ENCODE assay signal across 12 cellular contexts in the genomic region with DNA sequence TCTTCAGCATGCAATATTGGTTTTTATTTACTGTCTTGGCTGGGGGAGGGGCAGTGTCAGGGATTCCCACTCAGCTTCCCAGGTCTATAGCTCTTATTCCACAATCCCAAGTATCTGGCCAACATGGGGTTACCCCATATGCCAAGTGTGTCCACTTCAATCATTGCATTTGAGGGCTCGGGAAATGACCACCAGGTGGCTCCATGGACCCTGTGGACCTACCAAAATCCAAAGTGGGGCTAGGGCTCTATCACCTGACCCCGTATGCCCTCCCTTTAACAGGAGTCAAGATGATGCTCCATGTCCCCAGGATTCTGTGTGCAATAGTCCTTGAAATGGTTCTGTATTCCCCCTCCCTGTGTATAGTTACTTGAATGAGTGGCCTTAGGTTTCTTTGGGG. TPM values are rescaled to one million over a fixed set of nuclear protein-coding genes. Genes with fewer than 3 reads are reported as not detected.
A peak's percentile ranks its signal among the peaks of the same experiment; 100 is the strongest.
DNase-seq lines count a peak whose midpoint lies in the region; TF ChIP-seq lines count a peak whose summit lies in the region.
"Had no signal": no experiment of that assay in that cellular context is flagged by ENCODE, and none has a peak within 500 bp of the region (broad histone marks: within the 10 kb centered on the region; RNA-seq: fewer than 3 reads in every experiment).

No MANE protein-coding gene starts in this region.

- no peaks in the 10 kb centered on the region for H3K9me3 ChIP-seq in Karpas-422 (ENCODE audit: low read length)
- no peaks in the 10 kb centered on the region for H3K9me3 ChIP-seq in GM23248 (ENCODE audit: low read depth)
- H3K9me3 ChIP-seq: esophagus squamous epithelium, thoracic aorta had no signal

- in situ Hi-C loops in GM23248 (cut with MboI), result no loop called here

- H3K4me3 Mint-ChIP-seq in endothelial cell (ENCODE audit: unreplicated experiment), result no peak overlapping the region

- H3K9me3 Mint-ChIP-seq in endothelial cell (ENCODE audit: unreplicated experiment), result no peaks in the 10 kb centered on the region

- H3K4me1 ChIP-seq in Karpas-422 (ENCODE audit: low read length) (peaks cover 66% of the 10 kb centered on the region), GM23248 (ENCODE audit: insufficient read depth) (no peaks in the 10 kb centered on the region)
- H3K4me1 ChIP-seq: esophagus squamous epithelium had no signal

- POLR2A ChIA-PET in GM10248 (lab: Yijun Ruan, JAX), result no interaction called here

- H3K36me3 Mint-ChIP-seq in endothelial cell (ENCODE audit: low read depth, unreplicated experiment), result no peaks in the 10 kb centered on the region

- H3K79me2 ChIP-seq in Karpas-422 (ENCODE audit: low read length) (no peaks in the 10 kb centered on the region), GM23248 (ENCODE audit: insufficient read depth) (no peaks in the 10 kb centered on the region)

- intact Hi-C loops in posterior vena cava (cut with DNase I), result no loop called here

- H3K4me1 Mint-ChIP-seq in endothelial cell (ENCODE audit: unreplicated experiment), result no peaks in the 10 kb centered on the region

- no peaks in the 10 kb centered on the region for H3K9me2 ChIP-seq in Karpas-422 (replicated peaks; ENCODE audit: insufficient read depth, low read length)
- H3K9me2 ChIP-seq in GM23248 (ENCODE audit: insufficient read depth), result no peaks in the 10 kb centered on the region

- H3K27me3 Mint-ChIP-seq in endothelial cell (ENCODE audit: unreplicated experiment), result peaks cover 5% of the 10 kb centered on the region

- H4K20me1 ChIP-seq in Karpas-422 (ENCODE audit: insufficient read depth, low read depth, low read length) (no peaks in the 10 kb centered on the region), GM23248 (ENCODE audit: insufficient read depth) (no peaks in the 10 kb centered on the region)

- H3F3A ChIP-seq in GM23248 (ENCODE audit: insufficient read depth), result no peaks in the 10 kb centered on the region

- H3K27ac Mint-ChIP-seq in endothelial cell (ENCODE audit: unreplicated experiment), result no peak overlapping the region

- H3K36me3 ChIP-seq in Karpas-422 (ENCODE audit: insufficient read depth, low read length), result no peaks in the 10 kb centered on the region
- no peaks in the 10 kb centered on the region for H3K36me3 ChIP-seq in GM23248 (ENCODE audit: low read depth)
- H3K36me3 ChIP-seq: esophagus squamous epithelium, thoracic aorta had no signal

- no peak for DNase-seq in GM10248 (ENCODE audit: extremely low spot score)
- peak; percentile 65 for DNase-seq in Karpas-422
- DNase-seq in choroid plexus epithelial cell (ENCODE audit: low read depth), result no peak
- peak; percentile 31 for DNase-seq in posterior vena cava (ENCODE audit: low spot score)
- no peak for DNase-seq in activated CD4-positive, alpha-beta T cell treated with anti-CD3 and anti-CD28 coated beads for 48 hours
- DNase-seq in endothelial cell (ENCODE audit: low spot score), result no peak
- no peak for DNase-seq in GM23248
- DNase-seq: caudate nucleus, DMS79, esophagus squamous epithelium, NCI-H1105 treated with DMSO at 0.1 percent for 48 hours had no signal

- H3K4me2 ChIP-seq in Karpas-422 (ENCODE audit: low read depth, low read length, poor library complexity, severe bottlenecking) (no peak overlapping the region), GM23248 (ENCODE audit: unreplicated experiment) (no peak overlapping the region)

- H3K9ac ChIP-seq in Karpas-422 (ENCODE audit: low read length) (no peak overlapping the region), GM23248 (no peak overlapping the region)

- H2AFZ ChIP-seq in Karpas-422 (ENCODE audit: low read length) (no peak overlapping the region), GM23248 (no peak overlapping the region)

- TF ChIP-seq CTCF in GM10248 (IDR thresholded peaks at IDR 0.05; ENCODE audit: control extremely low read depth, extremely low read depth, low read depth, missing control alignments) (peak; percentile 15), choroid plexus epithelial cell (conservative IDR thresholded peaks at IDR 0.05; ENCODE audit: low read depth, low read length) (peak; percentile 40), endothelial cell (IDR thresholded peaks at IDR 0.05; ENCODE audit: unreplicated experiment) (no peak)

- WGBS in GM23248 (ENCODE audit: low coverage in 1 of 2, low lambda C conversion rate in 2 of 2, missing lambda C conversion rate in 2 of 2), 2 experiments, result 52 to 65% methylated on average over 2 of the region's 2 CpGs

- H3K27me3 ChIP-seq in Karpas-422 (ENCODE audit: low read length), result no peaks in the 10 kb centered on the region
- no peaks in the 10 kb centered on the region for H3K27me3 ChIP-seq in GM23248 (replicated peaks; ENCODE audit: insufficient read depth)
- H3K27me3 ChIP-seq: esophagus squamous epithelium had no signal

- H3K27ac ChIP-seq in Karpas-422 (ENCODE audit: low read length), result no peak overlapping the region
- H3K27ac ChIP-seq in GM23248, result no peak overlapping the region
- H3K27ac ChIP-seq: esophagus squamous epithelium, thoracic aorta had no signal

- CTCF ChIA-PET in GM10248 (lab: Yijun Ruan, JAX), result interaction anchor here (0.7 to 1.4 kb wide), 2 partner anchors 15 to 17 kb away, joined by 3 read pairs; no protein-coding TSS in a partner anchor

- no peak overlapping the region for H3K4me3 ChIP-seq in Karpas-422 (ENCODE audit: low read length)
- no peak overlapping the region for H3K4me3 ChIP-seq in choroid plexus epithelial cell (ENCODE audit: low read depth, low read length)
- H3K4me3 ChIP-seq in GM23248, result no peak overlapping the region
- H3K4me3 ChIP-seq: esophagus squamous epithelium, thoracic aorta had no signal

RNA-seq across cellular contexts. Expression of a gene that starts 12.1 kb away (rescaled TPM):
- 16.0 and 18.4 TPM in 2 replicates for total RNA-seq in Karpas-422 (2014; rRNA removed; shearing (Covaris generic); ENCODE audit: low replicate concordance)
- total RNA-seq in posterior vena cava (10 to 100 TPM; 27.1 to 37.2 TPM), endothelial cell (ENCODE audit: unreplicated experiment) (17.1 TPM)
- 7.2 and 9.5 TPM in 2 replicates for total RNA-seq in GM23248 (2014; rRNA removed; shearing (Covaris generic))
- polyA plus RNA-seq in GM23248 (2016; fragmentation: Nextera tagmentation; extraction: Ambion mirVana), result 10.6 and 11.0 TPM in 2 replicates

RNA-seq across cellular contexts. Expression of a gene that starts 19.8 kb away (rescaled TPM):
- total RNA-seq in Karpas-422 (2014; rRNA removed; shearing (Covaris generic); ENCODE audit: low replicate concordance), result 19.0 and 23.3 TPM in 2 replicates
- total RNA-seq in posterior vena cava (10 to 100 TPM; 10.1 to 16.8 TPM), endothelial cell (ENCODE audit: unreplicated experiment) (5.5 TPM)
- 2.8 and 6.2 TPM in 2 replicates for total RNA-seq in GM23248 (2014; rRNA removed; shearing (Covaris generic))
- 1.6 and 2.3 TPM in 2 replicates for polyA plus RNA-seq in GM23248 (2016; fragmentation: Nextera tagmentation; extraction: Ambion mirVana)

Comparison
In these comparisons a context has a peak if more than half of its experiments do, and no peak if none do; other contexts are left out.
1. DNase-seq: peak in Karpas-422 (single experiment) and posterior vena cava (single experiment); none in GM10248 (single experiment), choroid plexus epithelial cell (single experiment), activated CD4-positive, alpha-beta T cell treated with anti-CD3 and anti-CD28 coated beads for 48 hours (single experiment), endothelial cell (single experiment) and GM23248 (single experiment).